8 cellular contexts compared by ENCODE assay signal in genomic region chr6:89242574-89243330, GRCh38. TPM values are rescaled to one million over a fixed set of nuclear protein-coding genes. Genes with fewer than 3 reads are reported as not detected.
DNase-seq lines count a peak whose midpoint lies in the region; ATAC-seq, FAIRE-seq and TF ChIP-seq lines count a peak whose summit lies in the region.

No MANE protein-coding gene starts in this region.

- FAIRE-seq in K562 (lab: Jason Lieb, UNC), result peak; percentile 80
- FAIRE-seq in HepG2 (lab: Jason Lieb, UNC), result peak; percentile 63

- no peaks in the 10 kb centered on the region for H3K9me3 ChIP-seq in K562 (replicated peaks; ENCODE audit: control insufficient read depth, insufficient read depth, low read depth, low read length)
- H3K9me3 ChIP-seq in HepG2 (ENCODE audit: low read length), result no peaks in the 10 kb centered on the region

- POLR2A ChIA-PET in K562 (lab: Yijun Ruan, JAX), result interaction anchor here (0.6 to 0.7 kb wide), 2 partner anchors 45 to 312 kb away, joined by 3 to 4 read pairs; no protein-coding TSS in a partner anchor
- POLR2A ChIA-PET in HepG2 (lab: Yijun Ruan, JAX), result interaction anchor here (0.8 kb wide), 1 partner anchor 260 kb away, joined by 4 read pairs; no protein-coding TSS in a partner anchor

- H3K4me3 ChIP-seq in K562 (no peak overlapping the region), HepG2 (replicated peaks in 1 of 3; ENCODE audit: insufficient read depth in 1 of 3, low read depth in 2 of 3, low read length in 3 of 3) (no peak overlapping the region)

- H2AFZ ChIP-seq in K562 (ENCODE audit: low read depth, low read length) (no peak overlapping the region), HepG2 (ENCODE audit: low read length) (no peak overlapping the region)

- ATAC-seq in K562 (peak; percentile 68), HepG2 (peak; percentile 75), GM21619 (IDR thresholded peaks at IDR 0.05; ENCODE audit: unreplicated experiment) (no peak), HG03039 (IDR thresholded peaks at IDR 0.05; ENCODE audit: unreplicated experiment) (no peak), HG03045 (IDR thresholded peaks at IDR 0.05; ENCODE audit: unreplicated experiment) (no peak)

- no peak for TF ChIP-seq EP300 in K562 (IDR thresholded peaks at IDR 0.05; ENCODE audit: low read length)
- TF ChIP-seq EP300 in HepG2 (IDR thresholded peaks at IDR 0.05; ENCODE audit: low read depth in 2 of 2, low read length in 2 of 2), result no peak
- TF ChIP-seq EP300 in HepG2 (CRISPR knock-in tag; IDR thresholded peaks at IDR 0.05; ENCODE audit: borderline replicate concordance), result no peak

- H3K27ac ChIP-seq in C4-2B, result no peak overlapping the region
- no peak overlapping the region for H3K27ac ChIP-seq in K562 (ENCODE audit: extremely low read depth, low read depth, low read length)
- no peak overlapping the region for H3K27ac ChIP-seq in HepG2 (ENCODE audit: extremely low read length, insufficient read depth, low read length)

- no peaks in the 10 kb centered on the region for H3K9me1 ChIP-seq in K562 (ENCODE audit: control insufficient read depth, insufficient read depth, low read length)

- TF ChIP-seq CTCF in C4-2B (conservative IDR thresholded peaks at IDR 0.05), result peak; percentile 31
- TF ChIP-seq CTCF in K562 (IDR thresholded peaks at IDR 0.05 in 2 of 3, conservative IDR thresholded peaks at IDR 0.05 in 1 of 3; ENCODE audit: insufficient read depth in 2 of 3, low read depth in 1 of 3, low read length in 3 of 3), result peak; percentile 45 to 68 (median 55); a peak in 4 of 6 replicates
- TF ChIP-seq CTCF in HepG2 (CRISPR knock-in tag; IDR thresholded peaks at IDR 0.05), result peak; percentile 77

- DNase-seq in H4 (ENCODE audit: low spot score), result peak; percentile 39
- DNase-seq in NCI-H446 treated with DMSO at 0.1 percent for 48 hours (lab: John Stamatoyannopoulos, UW), result peak; percentile 52
- DNase-seq in K562 (ENCODE audit: extremely low read depth in 1 of 4, low spot score in 3 of 4), result peak in 2 of 4 experiments; percentile 36 to 39
- peak; percentile 44 for DNase-seq in HepG2 (ENCODE audit: low spot score)

- H3K4me2 ChIP-seq in K562 (ENCODE audit: insufficient read depth, low read length) (no peak overlapping the region), HepG2 (ENCODE audit: low read depth, low read length) (no peak overlapping the region)

- CTCF ChIA-PET in K562 (lab: Yijun Ruan, JAX; ENCODE audit: low intra/inter-chr PET ratio) (interaction anchor here (0.9 to 2.3 kb wide), 3 partner anchors 256 to 261 kb away, joined by 3 to 15 read pairs (median 6); no protein-coding TSS in a partner anchor), HepG2 (lab: Yijun Ruan, JAX; ENCODE audit: low intra/inter-chr PET ratio, low total read pairs) (interaction anchor here (1.2 to 4.8 kb wide), 3 partner anchors 120 to 260 kb away, joined by 3 to 33 read pairs (median 32); partner anchors contain the start of gene SRSF12)

- TF ChIP-seq RAD21 in K562 (CRISPR knock-in tag; conservative IDR thresholded peaks at IDR 0.05 in 1 of 2, IDR thresholded peaks at IDR 0.05 in 1 of 2) (peak; percentile 84 to 91), HepG2 (CRISPR knock-in tag; IDR thresholded peaks at IDR 0.05) (peak; percentile 68)

- no peaks in the 10 kb centered on the region for H3K36me3 ChIP-seq in K562 (ENCODE audit: control insufficient read depth, insufficient read depth, low read length)
- no peaks in the 10 kb centered on the region for H3K36me3 ChIP-seq in HepG2 (replicated peaks in 1 of 2; ENCODE audit: control insufficient read depth in 1 of 2, insufficient read depth in 2 of 2, low read length in 2 of 2)

- H3K4me1 ChIP-seq in K562 (replicated peaks in 1 of 2; ENCODE audit: control insufficient read depth in 2 of 2, insufficient read depth in 2 of 2, low read length in 2 of 2) (no peaks in the 10 kb centered on the region), HepG2 (ENCODE audit: insufficient read depth, low read length) (no peaks in the 10 kb centered on the region)

- H4K20me1 ChIP-seq in K562 (replicated peaks; ENCODE audit: control insufficient read depth, insufficient read depth, low read length) (no peaks in the 10 kb centered on the region), HepG2 (ENCODE audit: insufficient read depth, low read length) (no peaks in the 10 kb centered on the region)

- in situ Hi-C loops in K562 (cut with MboI) (loop anchor here (5.0 kb wide), 1 partner anchor 260 kb away; no protein-coding TSS in a partner anchor), HepG2 (cut with HindIII; ENCODE audit: extremely low pct_ligation_motif_present, low pct_unique_long_range_greater_than_20kb) (loop anchor here (5.0 kb wide), 2 partner anchors 120 to 260 kb away; no protein-coding TSS in a partner anchor)

- no peak overlapping the region for H3K9ac ChIP-seq in K562 (ENCODE audit: insufficient read depth in 1 of 2, low read depth in 2 of 2, low read length in 2 of 2)
- no peak overlapping the region for H3K9ac ChIP-seq in HepG2 (ENCODE audit: insufficient read depth, low read depth, low read length)

- 0% methylated on average over 3 of the region's 3 CpGs for WGBS in K562 (ENCODE audit: insufficient coverage, low coverage, missing lambda C conversion rate)
- WGBS in HepG2 (ENCODE audit: low lambda C conversion rate), result 18% methylated on average over 3 of the region's 3 CpGs

- H3K27me3 ChIP-seq in K562 (ENCODE audit: control insufficient read depth in 2 of 2, insufficient read depth in 2 of 2, low read length in 2 of 2), result peaks cover 3 to 6% of the 10 kb centered on the region in 2 experiments; a peak in 3 of 5 replicates
- H3K27me3 ChIP-seq in HepG2 (ENCODE audit: control insufficient read depth in 1 of 2, insufficient read depth in 2 of 2, low read length in 2 of 2), result no peaks in the 10 kb centered on the region

- no TSS peak for BruUV-seq in K562 (replicated peaks; lab: Mats Ljungman, UMichigan)
- BruUV-seq in HepG2 (replicated peaks; lab: Mats Ljungman, UMichigan), result no TSS peak

- intact Hi-C loops in K562 (cut with micrococcal nuclease) (loop anchor here (1.0 to 5.0 kb wide), 3 partner anchors 75 to 260 kb away; no protein-coding TSS in a partner anchor), HepG2 (cut with micrococcal nuclease; ENCODE audit: unreplicated experiment) (loop anchor here (1.0 kb wide), 2 partner anchors 120 to 259 kb away; no protein-coding TSS in a partner anchor)

- TF ChIP-seq POLR2A in K562 (conservative IDR thresholded peaks at IDR 0.05) (no peak), HepG2 (IDR thresholded peaks at IDR 0.05; ENCODE audit: insufficient read depth in 1 of 2, low read depth in 2 of 2, low read length in 2 of 2) (no peak)

- H3K79me2 ChIP-seq in K562 (ENCODE audit: control insufficient read depth, insufficient read depth, low read length) (no peaks in the 10 kb centered on the region), HepG2 (ENCODE audit: insufficient read depth, low read length) (no peaks in the 10 kb centered on the region)

TF ChIP-seq in K562, 482 proteins besides CTCF, POLR2A, EP300 and RAD21 (continues in another document):
- TF ChIP-seq KLF16 (IDR thresholded peaks at IDR 0.05) (no peak), ZNF134 (CRISPR knock-in tag; conservative IDR thresholded peaks at IDR 0.05) (no peak)

TF ChIP-seq in HepG2, 621 proteins besides CTCF, POLR2A, EP300 and RAD21 (continues in another document):
- peak; percentile 89 for TF ChIP-seq STAG1 (CRISPR knock-in tag; IDR thresholded peaks at IDR 0.05)

RNA-seq across cellular contexts. Expression of gene GABRR1, which starts 25.6 kb away (rescaled TPM):
- total RNA-seq in H4 (2014; rRNA removed; shearing (Covaris generic)), result not detected in 2 replicates
- not detected in 2 replicates for total RNA-seq in K562 (2011; cell fraction: chromatin; rRNA removed; ENCODE audit: low replicate concordance)
- not detected in 2 replicates for total RNA-seq in K562 (2011; cell fraction: nucleolus; rRNA removed)
- not detected in 2 replicates for total RNA-seq in K562 (2011; cell fraction: nucleoplasm; rRNA removed)
- not detected in 2 replicates for total RNA-seq in K562 (2014; rRNA removed)
- total RNA-seq in K562 (2014; rRNA removed; fragmentation: Illumina TruSeq; extraction: Trizol), result not detected in 2 replicates
- not detected in 2 replicates for total RNA-seq in K562 (2015; rRNA removed; fragmentation: Illumina TruSeq; extraction: Trizol)
- total RNA-seq in K562 (2021), result not detected in 2 replicates
- polyA plus RNA-seq in K562 (2011; rRNA removed), result not detected in 2 replicates
- 0.06 TPM in 1 of 2 replicates, not detected in the other for polyA plus RNA-seq in K562 (2011; cell fraction: cytosol; rRNA removed)
- not detected in 2 replicates for polyA plus RNA-seq in K562 (2011; cell fraction: nucleus; rRNA removed)
- polyA plus RNA-seq in K562 (2012), result 0.07 TPM in 1 of 2 replicates, not detected in the other
- not detected in 2 replicates for polyA plus RNA-seq in K562 (2014; fragmentation: Illumina TruSeq; extraction: Trizol)
- polyA plus RNA-seq in K562 (2014; fragmentation: Nextera tagmentation; extraction: Ambion mirVana), result not detected
- 0.03 TPM in 1 of 2 replicates, not detected in the other for polyA plus RNA-seq in K562 (2014; rRNA removed)
- not detected in 2 replicates for polyA minus RNA-seq in K562 (2011; rRNA and poly(A)+ RNA removed)
- polyA minus RNA-seq in K562 (2011; cell fraction: cytosol; rRNA and poly(A)+ RNA removed), result not detected in 2 replicates
- not detected in 2 replicates for polyA minus RNA-seq in K562 (2011; cell fraction: nucleus; rRNA and poly(A)+ RNA removed)
- not detected in 2 replicates for total RNA-seq in HepG2 (2016; rRNA removed; fragmentation: Illumina TruSeq; extraction: Trizol)
- not detected in 2 replicates for total RNA-seq in HepG2 (2016; cell fraction: cytosol; rRNA removed; fragmentation: Illumina TruSeq; extraction: Trizol; ENCODE audit: low read depth)
- total RNA-seq in HepG2 (2016; cell fraction: insoluble cytoplasmic fraction; rRNA removed; fragmentation: Illumina TruSeq; extraction: Trizol), result not detected in 2 replicates
- total RNA-seq in HepG2 (2016; cell fraction: membrane; rRNA removed; fragmentation: Illumina TruSeq; extraction: Trizol), result not detected in 2 replicates
- not detected in 2 replicates for total RNA-seq in HepG2 (2016; cell fraction: nucleus; rRNA removed; fragmentation: Illumina TruSeq; extraction: Trizol)
- not detected in 2 replicates for polyA plus RNA-seq in HepG2 (2011; rRNA removed)
- not detected in 2 replicates for polyA plus RNA-seq in HepG2 (2011; cell fraction: cytosol; rRNA removed)
- not detected in 2 replicates for polyA plus RNA-seq in HepG2 (2011; cell fraction: nucleus; rRNA removed)
- not detected in 2 replicates for polyA plus RNA-seq in HepG2 (2012)
- not detected in 2 replicates for polyA plus RNA-seq in HepG2 (2016; cell fraction: cytosol; fragmentation: Illumina TruSeq; extraction: Trizol; ENCODE audit: low read depth)
- polyA plus RNA-seq in HepG2 (2016; cell fraction: insoluble cytoplasmic fraction; fragmentation: Illumina TruSeq; extraction: Trizol; ENCODE audit: low read depth), result not detected in 2 replicates
- polyA plus RNA-seq in HepG2 (2016; cell fraction: membrane; fragmentation: Illumina TruSeq; extraction: Trizol; ENCODE audit: low read depth), result not detected in 2 replicates
- polyA plus RNA-seq in HepG2 (2016; cell fraction: nucleus; fragmentation: Illumina TruSeq; extraction: Trizol; ENCODE audit: insufficient read depth, low read depth), result not detected in 2 replicates
- polyA minus RNA-seq in HepG2 (2011; rRNA and poly(A)+ RNA removed; ENCODE audit: low replicate concordance), result not detected in 2 replicates
- not detected in 2 replicates for polyA minus RNA-seq in HepG2 (2011; cell fraction: cytosol; rRNA and poly(A)+ RNA removed)
- polyA minus RNA-seq in HepG2 (2011; cell fraction: nucleus; rRNA and poly(A)+ RNA removed), result not detected in 2 replicates

Comparison
In these comparisons a context has a peak if more than half of its experiments do, and no peak if none do; other contexts are left out.
1. ATAC-seq: peak in K562 (single experiment) and HepG2 (single experiment); none in GM21619 (single experiment), HG03039 (single experiment) and HG03045 (single experiment).
2. Peak in every context shown above with its lines, with median percentiles within 50 percentile points of each other: CTCF ChIP-seq.